ENCODE assay signal across 8 cellular contexts in the genomic region with DNA sequence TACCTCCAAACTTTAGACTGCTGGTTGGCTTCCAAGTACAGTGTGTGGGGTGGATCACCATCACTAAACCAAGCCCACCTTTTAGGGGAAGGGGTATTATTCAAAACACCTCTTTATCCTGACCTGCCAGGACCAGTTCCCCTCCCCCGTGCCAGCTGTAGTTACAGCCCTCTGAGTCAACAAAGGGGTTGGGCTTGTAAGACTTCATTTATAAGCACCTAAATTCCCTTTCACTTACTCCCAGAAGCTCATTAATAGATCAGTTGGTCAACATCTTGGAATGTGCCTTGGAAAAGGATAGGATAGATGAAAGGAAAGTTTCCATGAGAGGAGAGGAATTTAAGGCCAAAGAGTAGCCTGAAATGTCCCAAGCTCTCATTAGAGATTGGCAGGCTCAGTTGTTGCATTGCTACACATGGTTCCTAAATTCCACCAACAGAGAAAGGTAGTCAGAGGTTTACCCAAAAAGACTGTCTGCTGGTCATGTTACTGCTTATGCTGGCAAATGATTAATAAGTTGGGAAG. TPM values are rescaled to one million over a fixed set of nuclear protein-coding genes. Genes with fewer than 3 reads are reported as not detected.
DNase-seq lines count a peak whose midpoint lies in the region; ATAC-seq, FAIRE-seq and TF ChIP-seq lines count a peak whose summit lies in the region.

No MANE protein-coding gene starts in this region.

- no peak overlapping the region for H4K91ac ChIP-seq in neuronal stem cell (ENCODE audit: low read depth, low read length, poor library complexity)

- DNase-seq in Calu3 (peak; percentile 32), bronchial epithelial cell (ENCODE audit: low read depth) (peak; percentile 92), neuronal stem cell (ENCODE audit: low spot score) (peak; percentile 6), NCI-H2107 treated with DMSO at 0.1 percent for 48 hours (lab: John Stamatoyannopoulos, UW; ENCODE audit: unreplicated experiment) (no peak), amniotic stem cell (lab: John Stamatoyannopoulos, UW) (no peak)

- no peak overlapping the region for H2BK12ac ChIP-seq in neuronal stem cell (ENCODE audit: low read length)

- no peaks in the 10 kb centered on the region for H3K27me3 ChIP-seq in bronchial epithelial cell (ENCODE audit: control insufficient read depth, insufficient read depth, low read length)
- H3K27me3 ChIP-seq in neuronal stem cell (ENCODE audit: control insufficient read depth in 3 of 3, insufficient read depth in 3 of 3, low read depth in 1 of 3, low read length in 3 of 3), result peaks cover 0 to 14% (median 0%) of the 10 kb centered on the region in 3 experiments

- no peak overlapping the region for H3K4me3 Mint-ChIP-seq in Calu3 (ENCODE audit: low read depth, unreplicated experiment)

- no peak overlapping the region for H3K4me2 ChIP-seq in neuronal stem cell (ENCODE audit: insufficient read depth, low read length, poor library complexity, severe bottlenecking)

- H3K4me1 Mint-ChIP-seq in Calu3 (ENCODE audit: low read depth, unreplicated experiment), result peaks cover 21% of the 10 kb centered on the region

- no peak overlapping the region for H3K9ac ChIP-seq in neuronal stem cell (ENCODE audit: low read depth, low read length, poor library complexity)

- H3K36me3 ChIP-seq in KOPT-K1 (ENCODE audit: insufficient read depth, low read length), result no peaks in the 10 kb centered on the region
- no peaks in the 10 kb centered on the region for H3K36me3 ChIP-seq in bronchial epithelial cell (ENCODE audit: control insufficient read depth, insufficient read depth, low read length)
- no peaks in the 10 kb centered on the region for H3K36me3 ChIP-seq in neuronal stem cell (replicated peaks in 1 of 2; ENCODE audit: control insufficient read depth in 2 of 2, insufficient read depth in 2 of 2, low read length in 2 of 2)

- CTCF ChIA-PET in Calu3 (lab: Charles Lee), result no interaction called here

- no peak overlapping the region for H4K8ac ChIP-seq in neuronal stem cell (ENCODE audit: low read depth, low read length)

- H2AFZ ChIP-seq in neuronal stem cell (ENCODE audit: low read length), result no peak overlapping the region

- peaks cover 4% of the 10 kb centered on the region for H3K36me3 Mint-ChIP-seq in Calu3 (ENCODE audit: insufficient read depth, unreplicated experiment)

- no peak overlapping the region for H3K23ac ChIP-seq in neuronal stem cell (ENCODE audit: low read depth, low read length, poor library complexity)

- H3K4me3 ChIP-seq in bronchial epithelial cell (ENCODE audit: low read depth, low read length), result no peak overlapping the region
- H3K4me3 ChIP-seq in neuronal stem cell (ENCODE audit: low read length in 2 of 2), result no peak overlapping the region

- no CpG with 5 or more reads among the region's 1 CpG for WGBS in neuronal stem cell (ENCODE audit: extremely low coverage in 2 of 2, insufficient read length in 2 of 2, insufficient replicate concordance in 1 of 2), 2 donors

- H3K14ac ChIP-seq in neuronal stem cell (ENCODE audit: low read length), result no peak overlapping the region

- no peak overlapping the region for H3K4ac ChIP-seq in neuronal stem cell (ENCODE audit: low read length)

- ATAC-seq in GM21526 (IDR thresholded peaks at IDR 0.05; ENCODE audit: low FRiP score, unreplicated experiment) (no peak), GM19351 (IDR thresholded peaks at IDR 0.05; ENCODE audit: unreplicated experiment) (no peak)

- H3K9me3 Mint-ChIP-seq in Calu3 (ENCODE audit: low read depth, unreplicated experiment), result no peaks in the 10 kb centered on the region

- H3K4me1 ChIP-seq in neuronal stem cell (ENCODE audit: control insufficient read depth in 2 of 2, insufficient read depth in 1 of 2, low read depth in 1 of 2, low read length in 2 of 2), result peaks cover 0 to 8% of the 10 kb centered on the region in 2 donors

- TF ChIP-seq CTCF in Calu3 (IDR thresholded peaks at IDR 0.05; ENCODE audit: unreplicated experiment), result no peak
- TF ChIP-seq CTCF in bronchial epithelial cell (IDR thresholded peaks at IDR 0.05; ENCODE audit: insufficient read depth, low read length, severe bottlenecking), result no peak

- H2BK5ac ChIP-seq in neuronal stem cell (ENCODE audit: low read length), result no peak overlapping the region

- H3K27ac ChIP-seq in KOPT-K1 (ENCODE audit: low read depth, low read length, poor library complexity, severe bottlenecking) (peak overlapping the region; percentile 90), neuronal stem cell (replicated peaks; ENCODE audit: low read length) (no peak overlapping the region)

- FAIRE-seq in bronchial epithelial cell (lab: Jason Lieb, UNC), result no peak

- H3K9me3 ChIP-seq in KOPT-K1 (ENCODE audit: insufficient read depth, low read length, poor library complexity, severe bottlenecking) (no peaks in the 10 kb centered on the region), neuronal stem cell (replicated peaks in 1 of 2; ENCODE audit: control insufficient read depth in 2 of 2, insufficient read depth in 1 of 2, low read depth in 1 of 2, low read length in 2 of 2) (no peaks in the 10 kb centered on the region)

- H2BK120ac ChIP-seq in neuronal stem cell (ENCODE audit: low read depth, low read length), result no peak overlapping the region

- H3K79me1 ChIP-seq in neuronal stem cell (ENCODE audit: low read depth, low read length), result no peaks in the 10 kb centered on the region

- H2AK5ac ChIP-seq in neuronal stem cell (ENCODE audit: low read depth, low read length), result no peak overlapping the region

- BruUV-seq in Calu3 (replicated peaks; lab: Mats Ljungman, UMichigan), result no TSS peak

- H3K18ac ChIP-seq in neuronal stem cell (ENCODE audit: low read length), result no peak overlapping the region

- no peak overlapping the region for H3K27ac Mint-ChIP-seq in Calu3 (ENCODE audit: unreplicated experiment)

- no peak overlapping the region for H2BK15ac ChIP-seq in neuronal stem cell (ENCODE audit: low read length)

- H3K27me3 Mint-ChIP-seq in Calu3 (ENCODE audit: unreplicated experiment), result no peaks in the 10 kb centered on the region

- intact Hi-C loops in Calu3 (cut with micrococcal nuclease; ENCODE audit: unreplicated experiment), result no loop called here

RNA-seq across cellular contexts. Expression of a gene that starts 59.2 kb away (rescaled TPM):
- total RNA-seq in Calu3 (2022) (19.4 and 22.6 TPM in 2 replicates), bronchial epithelial cell (2.1 and 3.2 TPM in 2 replicates)
- polyA plus RNA-seq in neuronal stem cell (2013, experiment 1 of 2), result 4.0 TPM
- 4.6 TPM for polyA plus RNA-seq in neuronal stem cell (2013, experiment 2 of 2)

Comparison
In these comparisons a context has a peak if more than half of its experiments do, and no peak if none do; other contexts are left out.
1. DNase-seq: peak in Calu3 (single experiment), bronchial epithelial cell (single experiment) and neuronal stem cell (single experiment); none in NCI-H2107 treated with DMSO at 0.1 percent for 48 hours (single experiment) and amniotic stem cell (single experiment).